In the genomic region with DNA sequence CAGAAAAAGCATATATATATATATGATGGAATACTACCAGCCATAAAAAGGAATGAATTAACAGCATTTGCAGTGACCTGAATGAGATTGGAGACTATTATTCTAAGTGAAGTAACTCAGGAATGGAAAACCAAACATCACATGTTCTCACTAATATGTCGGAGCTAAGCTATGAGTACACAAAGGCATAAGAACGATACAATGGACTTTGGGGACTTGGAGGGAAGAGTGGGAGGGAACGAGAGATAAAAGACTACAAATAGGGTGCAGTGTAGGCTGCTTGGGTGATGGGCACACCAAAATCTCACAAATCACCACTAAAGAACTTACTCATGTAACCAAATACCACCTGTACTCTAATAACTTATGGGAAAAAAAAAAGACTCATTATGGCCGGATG, we compare ENCODE assay signal across 1 cellular context. TPM values are rescaled to one million over a fixed set of nuclear protein-coding genes. Genes with fewer than 3 reads are reported as not detected.
"Had no signal": no experiment of that assay in that cellular context is flagged by ENCODE, and none has a peak within 500 bp of the region (broad histone marks: within the 10 kb centered on the region; RNA-seq: fewer than 3 reads in every experiment).

No MANE protein-coding gene starts in this region.

RNA-seq across cellular contexts. Expression of a gene that starts 26.3 kb away (rescaled TPM):
- polyA plus RNA-seq: naive thymus-derived CD4-positive, alpha-beta T cell had no signal
